In genomic region chr15:83248944-83249343, GRCh38 we compare ENCODE assay signal across 18 cellular contexts.
"Had no signal": no experiment of that assay in that cellular context is flagged by ENCODE, and none has a peak within 500 bp of the region (broad histone marks: within the 10 kb centered on the region; RNA-seq: fewer than 3 reads in every experiment).

No MANE protein-coding gene starts in this region.

- H3K4me3 ChIP-seq: coronary artery, gastrocnemius medialis, heart right ventricle, left ventricle myocardium inferior, lower lobe of right lung, spleen, tibial nerve, upper lobe of right lung, vagina had no signal

- H3K4me1 ChIP-seq: gastrocnemius medialis, heart right ventricle, left ventricle myocardium inferior, lower lobe of right lung, tibial nerve, upper lobe of right lung, vagina had no signal

- H3K9me3 ChIP-seq: gastrocnemius medialis, heart right ventricle, left ventricle myocardium inferior, lower lobe of right lung, neutrophil, spleen, tibial nerve, upper lobe of right lung, vagina had no signal

- H3K27ac ChIP-seq: coronary artery, gastrocnemius medialis, heart right ventricle, left ventricle myocardium inferior, lower lobe of right lung, neutrophil, spleen, tibial nerve, upper lobe of right lung, vagina had no signal

- H3K36me3 Mint-ChIP-seq: memory B cell; naive B cell; stimulated activated memory B cell treated with anti-CD40 and anti-IgM and Interleukin-4, amounts not matched to agents 10 μg/mL and 1 μg/mL and 100 μg/mL, for 72 hours had no signal

- H3K27ac Mint-ChIP-seq: memory B cell; naive B cell; nephron; stimulated activated memory B cell treated with anti-CD40 and anti-IgM and Interleukin-4, amounts not matched to agents 10 μg/mL and 1 μg/mL and 100 μg/mL, for 72 hours; stimulated activated naive CD8-positive, alpha-beta T cell treated with anti-CD3 and anti-CD28 coated beads, Interleukin-15, Interleukin-2, amounts not matched to agents 100 ng/mL and 50 ng/mL, for 24 hours had no signal

- H3K4me3 Mint-ChIP-seq: memory B cell; naive B cell; nephron; stimulated activated memory B cell treated with anti-CD40 and anti-IgM and Interleukin-4, amounts not matched to agents 10 μg/mL and 1 μg/mL and 100 μg/mL, for 72 hours; stimulated activated naive CD8-positive, alpha-beta T cell treated with anti-CD3 and anti-CD28 coated beads, Interleukin-15, Interleukin-2, amounts not matched to agents 100 ng/mL and 50 ng/mL, for 24 hours had no signal

- ATAC-seq: stimulated activated memory B cell treated with anti-CD40 and anti-IgM and Interleukin-4, amounts not matched to agents 10 μg/mL and 1 μg/mL and 100 μg/mL, for 72 hours had no signal

- DNase-seq: effector CD8-positive, alpha-beta T cell; gastrocnemius medialis; islet precursor cell; left ventricle myocardium inferior; lower lobe of right lung; spleen; stimulated activated CD4-positive, alpha-beta T cell treated with anti-CD3 and anti-CD28 coated beads, Interleukin-1b, Interleukin-23, amount 100 ng/mL, for 48 hours; upper lobe of right lung had no signal

- H3K4me1 Mint-ChIP-seq: memory B cell; naive B cell; nephron; stimulated activated memory B cell treated with anti-CD40 and anti-IgM and Interleukin-4, amounts not matched to agents 10 μg/mL and 1 μg/mL and 100 μg/mL, for 72 hours had no signal

- H3K9me3 Mint-ChIP-seq: memory B cell had no signal

- H3K36me3 ChIP-seq: gastrocnemius medialis, heart right ventricle, left ventricle myocardium inferior, lower lobe of right lung, neutrophil, spleen, tibial nerve, upper lobe of right lung, vagina had no signal

- H3K27me3 ChIP-seq: vagina had no signal
